Comparison of ENCODE assay signal across 8 cellular contexts in genomic region chr15:55434989-55435825, GRCh38. TPM values are rescaled to one million over a fixed set of nuclear protein-coding genes. Genes with fewer than 3 reads are reported as not detected.
DNase-seq lines count a peak whose midpoint lies in the region; ATAC-seq, FAIRE-seq and TF ChIP-seq lines count a peak whose summit lies in the region.

No MANE protein-coding gene starts in this region.

- H3K4me1 Mint-ChIP-seq in CD4-positive, CD25-positive, alpha-beta regulatory T cell = peaks cover 0 to 9% (median 5%) of the 10 kb centered on the region in 4 donors
- H3K4me1 Mint-ChIP-seq in natural killer cell = peaks cover 4% of the 10 kb centered on the region in 2 donors

- peaks cover 4% of the 10 kb centered on the region for H3K27me3 Mint-ChIP-seq in CD4-positive, CD25-positive, alpha-beta regulatory T cell
- H3K27me3 Mint-ChIP-seq in natural killer cell (ENCODE audit: low read depth in 2 of 2) = no peaks in the 10 kb centered on the region

- H3K27ac Mint-ChIP-seq in CD4-positive, CD25-positive, alpha-beta regulatory T cell = no peak overlapping the region
- H3K27ac Mint-ChIP-seq in natural killer cell = no peak overlapping the region

- no peaks in the 10 kb centered on the region for H3K27me3 ChIP-seq in CD4-positive, CD25-positive, alpha-beta regulatory T cell (ENCODE audit: control insufficient read depth, insufficient read depth, low read length)
- no peaks in the 10 kb centered on the region for H3K27me3 ChIP-seq in SJCRH30

- no peaks in the 10 kb centered on the region for H3K36me3 ChIP-seq in CD4-positive, CD25-positive, alpha-beta regulatory T cell (ENCODE audit: control insufficient read depth, insufficient read depth, low read length)
- H3K36me3 ChIP-seq in SJCRH30 = no peaks in the 10 kb centered on the region; the same call in 1 of the 2 replicates

- ATAC-seq in CD4-positive, CD25-positive, alpha-beta regulatory T cell (ENCODE audit: low read depth in 2 of 2) = peak; percentile 40 to 58
- ATAC-seq in GM18502 (IDR thresholded peaks at IDR 0.05; ENCODE audit: poor library complexity, unreplicated experiment) = peak; percentile 90
- peak in 2 of 3 donors; percentile 67 for ATAC-seq in natural killer cell
- no peak for ATAC-seq in GM21576 (IDR thresholded peaks at IDR 0.05; ENCODE audit: unreplicated experiment)
- no peak for ATAC-seq in HG03045 (IDR thresholded peaks at IDR 0.05; ENCODE audit: unreplicated experiment)

- H3K4me3 ChIP-seq in CD4-positive, CD25-positive, alpha-beta regulatory T cell (ENCODE audit: low read depth, low read length) = no peak overlapping the region
- H3K4me3 ChIP-seq in SJCRH30 = no peak overlapping the region

- H3K27ac ChIP-seq in CD4-positive, CD25-positive, alpha-beta regulatory T cell (ENCODE audit: insufficient read depth, low read length, poor library complexity, severe bottlenecking) = no peak overlapping the region
- no peak overlapping the region for H3K27ac ChIP-seq in SJCRH30

- no peak overlapping the region for H3K4me3 Mint-ChIP-seq in CD4-positive, CD25-positive, alpha-beta regulatory T cell
- H3K4me3 Mint-ChIP-seq in natural killer cell = no peak overlapping the region

- no peaks in the 10 kb centered on the region for H3K9me3 ChIP-seq in CD4-positive, CD25-positive, alpha-beta regulatory T cell (ENCODE audit: control insufficient read depth in 2 of 2, low read length in 2 of 2)
- H3K9me3 ChIP-seq in SJCRH30 (replicated peaks) = no peaks in the 10 kb centered on the region

- H3K36me3 Mint-ChIP-seq in CD4-positive, CD25-positive, alpha-beta regulatory T cell = no peaks in the 10 kb centered on the region
- H3K36me3 Mint-ChIP-seq in natural killer cell = no peaks in the 10 kb centered on the region

- peak in 2 of 3 donors; percentile 31 to 62 for DNase-seq in CD4-positive, CD25-positive, alpha-beta regulatory T cell
- DNase-seq in HTR-8/SVneo (ENCODE audit: insufficient read length, low spot score) = peak; percentile 42
- peak; percentile 16 to 76 for DNase-seq in SJCRH30
- peak; percentile 61 to 69 for DNase-seq in erythroblast (lab: John Stamatoyannopoulos, UW)
- DNase-seq in natural killer cell = no peak

- H3K4me1 ChIP-seq in CD4-positive, CD25-positive, alpha-beta regulatory T cell (ENCODE audit: control insufficient read depth, insufficient read depth, low read length, poor library complexity, severe bottlenecking) = no peaks in the 10 kb centered on the region
- no peaks in the 10 kb centered on the region for H3K4me1 ChIP-seq in SJCRH30

- intact Hi-C loops in natural killer cell (cut with micrococcal nuclease) = loop anchor here (1.0 to 10.0 kb wide), 3 partner anchors 28 to 1470 kb away; no protein-coding TSS in a partner anchor

- no peak for FAIRE-seq in HTR-8/SVneo (lab: Jason Lieb, UNC)

- H3K9me3 Mint-ChIP-seq in CD4-positive, CD25-positive, alpha-beta regulatory T cell = no peaks in the 10 kb centered on the region
- H3K9me3 Mint-ChIP-seq in natural killer cell = no peaks in the 10 kb centered on the region

- peak; percentile 52 for TF ChIP-seq CTCF in natural killer cell (IDR thresholded peaks at IDR 0.05)

- no peak for TF ChIP-seq POLR2A in erythroblast (IDR thresholded peaks at IDR 0.05; ENCODE audit: low read length)

RNA-seq across cellular contexts. Expression of gene PIERCE2, which starts 26.9 kb away (rescaled TPM):
- not detected for total RNA-seq in CD4-positive, CD25-positive, alpha-beta regulatory T cell
- under 1 TPM in 2 of 4 donors, not detected in 2; 0.76 to 0.89 TPM for polyA plus RNA-seq in CD4-positive, CD25-positive, alpha-beta regulatory T cell
- total RNA-seq in SJCRH30 (2014; rRNA removed; shearing (Covaris generic)) = 0.20 TPM in 1 of 2 replicates, not detected in the other
- total RNA-seq in natural killer cell = under 1 TPM in 2 of 3 donors, not detected in 1; 0.47 to 0.53 TPM

RNA-seq across cellular contexts. Expression of gene CCPG1, which starts 27.0 kb away (rescaled TPM):
- total RNA-seq in CD4-positive, CD25-positive, alpha-beta regulatory T cell = 28.7 TPM
- 10 to 100 TPM; 33.8 to 50.9 (median 39.3) TPM for polyA plus RNA-seq in CD4-positive, CD25-positive, alpha-beta regulatory T cell
- total RNA-seq in SJCRH30 (2014; rRNA removed; shearing (Covaris generic)) = 5.4 and 6.2 TPM in 2 replicates
- 10 to 100 TPM; 41.6 to 53.6 (median 43.8) TPM for total RNA-seq in natural killer cell

Comparison
In these comparisons a context has a peak if more than half of its experiments do, and no peak if none do; other contexts are left out.
1. ATAC-seq: peak in CD4-positive, CD25-positive, alpha-beta regulatory T cell (2 of 2), GM18502 (single experiment) and natural killer cell (2 of 3); none in GM21576 (single experiment) and HG03045 (single experiment).